26 cellular contexts compared by ENCODE assay signal in the genomic region with DNA sequence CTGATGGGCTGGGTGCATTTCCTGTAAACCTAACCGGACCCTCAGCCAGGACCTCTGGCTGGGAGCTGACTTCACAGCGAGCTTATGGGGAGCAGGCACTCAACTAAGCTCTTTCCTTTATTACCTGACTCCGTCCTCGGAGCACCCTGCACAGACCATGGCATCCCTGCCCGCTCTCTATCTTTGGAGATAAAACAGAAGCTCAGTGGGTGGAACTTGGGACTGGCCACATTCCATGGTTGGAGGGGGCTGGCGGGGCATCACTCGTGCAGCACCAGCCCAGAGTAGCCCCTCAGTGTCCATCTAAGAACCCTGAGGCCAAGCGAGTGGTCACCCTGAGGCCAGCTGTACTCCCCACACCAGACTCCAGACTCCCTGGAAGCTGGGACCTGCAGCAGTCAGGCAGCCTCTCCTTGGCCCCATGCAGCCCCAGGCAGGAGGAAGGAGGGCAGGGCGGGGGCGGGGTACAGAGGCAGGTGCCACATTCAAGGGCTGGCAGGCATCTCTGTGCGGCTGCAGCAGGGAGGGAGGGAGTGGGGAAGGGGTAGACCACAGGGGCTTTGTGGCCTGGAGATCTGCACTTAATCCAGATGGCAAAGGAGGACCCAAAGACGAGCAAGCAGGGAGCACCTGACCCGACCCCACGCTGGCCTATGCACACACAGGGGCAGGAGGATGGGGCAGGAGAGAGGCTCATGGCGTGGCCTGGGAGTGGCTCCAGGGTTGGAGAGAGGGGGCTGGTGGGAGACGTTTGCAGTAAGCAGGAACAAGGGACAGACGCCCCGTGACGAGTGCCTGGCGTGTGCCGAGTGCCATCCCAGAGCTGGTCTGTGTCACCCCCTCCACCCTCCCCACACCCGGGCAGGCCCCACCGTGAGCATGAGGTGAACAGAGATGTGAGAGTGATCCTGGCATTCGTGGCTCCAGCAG. TPM values are rescaled to one million over a fixed set of nuclear protein-coding genes. Genes with fewer than 3 reads are reported as not detected.
"Had no signal": no experiment of that assay in that cellular context is flagged by ENCODE, and none has a peak within 500 bp of the region (broad histone marks: within the 10 kb centered on the region; RNA-seq: fewer than 3 reads in every experiment).

No MANE protein-coding gene starts in this region.

- H3K4me3 Mint-ChIP-seq: activated T-helper 1 cell treated with anti-CD3 and anti-CD28 coated beads, Interleukin-12 subunit alpha, Interleukin-12 subunit beta, Interleukin-2, Interleukin-4 antibody, amounts not matched to agents 30 ng/mL and 10 ng/mL and 1 ng/mL, durations not matched to agents 14 hours and 24 hours and 36 hours; immature natural killer cell; naive B cell; stimulated activated effector memory CD8-positive, alpha-beta T cell treated with anti-CD3 and anti-CD28 coated beads, Interleukin-12 subunit alpha, Interleukin-12 subunit beta, amount 100 ng/mL, for 72 hours had no signal

- H3K27me3 ChIP-seq: adrenal gland had no signal

- H3K36me3 ChIP-seq: adrenal gland, breast epithelium, esophagus squamous epithelium, heart right ventricle, left ventricle myocardium inferior, sigmoid colon, stomach, thoracic aorta had no signal

- H3K9me3 Mint-ChIP-seq: activated naive CD4-positive, alpha-beta T cell treated with anti-CD3 and anti-CD28 coated beads, Interleukin-2, amount 50 U/mL, for 72 hours; activated T-helper 1 cell treated with anti-CD3 and anti-CD28 coated beads, Interleukin-12 subunit alpha, Interleukin-12 subunit beta, Interleukin-2, Interleukin-4 antibody, amounts not matched to agents 30 ng/mL and 10 ng/mL and 1 ng/mL, durations not matched to agents 14 hours and 24 hours and 36 hours; immature natural killer cell; stimulated activated effector memory CD8-positive, alpha-beta T cell treated with anti-CD3 and anti-CD28 coated beads, Interleukin-12 subunit alpha, Interleukin-12 subunit beta, amount 100 ng/mL, for 72 hours had no signal

- DNase-seq: activated CD4-positive, CD25-positive, alpha-beta regulatory T cell treated with anti-CD3 and anti-CD28 coated beads, Interleukin-2, amount 50 U/mL, for 72 hours; activated gamma-delta T cell treated with Interleukin-2 at 50 U/mL for 16 hours; cerebellar nuclear complex; effector memory CD4-positive, alpha-beta T cell; esophagus squamous epithelium; heart right ventricle; immature natural killer cell; kidney glomerular epithelial cell; left ventricle myocardium inferior; mucosa of descending colon; naive B cell; sigmoid colon; stimulated activated CD4-positive, alpha-beta T cell treated with anti-CD3 and anti-CD28 coated beads, Interleukin-4, amount 100 ng/mL, for 24 hours; stomach; T-helper 2 cell had no signal

- H3K27ac ChIP-seq: adrenal gland, breast epithelium, esophagus squamous epithelium, heart right ventricle, left ventricle myocardium inferior, sigmoid colon, stomach, thoracic aorta, VCaP had no signal

- H3K27ac Mint-ChIP-seq: activated T-helper 1 cell treated with anti-CD3 and anti-CD28 coated beads, Interleukin-12 subunit alpha, Interleukin-12 subunit beta, Interleukin-2, Interleukin-4 antibody, amounts not matched to agents 30 ng/mL and 10 ng/mL and 1 ng/mL, durations not matched to agents 14 hours and 24 hours and 36 hours; immature natural killer cell; stimulated activated effector memory CD8-positive, alpha-beta T cell treated with anti-CD3 and anti-CD28 coated beads, Interleukin-12 subunit alpha, Interleukin-12 subunit beta, amount 100 ng/mL, for 72 hours had no signal

- H3K4me1 ChIP-seq: adrenal gland, breast epithelium, esophagus squamous epithelium, heart right ventricle, left ventricle myocardium inferior, sigmoid colon, stomach had no signal

- H3K4me1 Mint-ChIP-seq: immature natural killer cell; naive B cell; stimulated activated effector memory CD8-positive, alpha-beta T cell treated with anti-CD3 and anti-CD28 coated beads, Interleukin-12 subunit alpha, Interleukin-12 subunit beta, amount 100 ng/mL, for 72 hours had no signal

- H3K4me3 ChIP-seq: adrenal gland, breast epithelium, esophagus squamous epithelium, heart right ventricle, left ventricle myocardium inferior, mucosa of descending colon, sigmoid colon, stomach, thoracic aorta had no signal

- H3K36me3 Mint-ChIP-seq: activated naive CD4-positive, alpha-beta T cell treated with anti-CD3 and anti-CD28 coated beads, Interleukin-2, amount 50 U/mL, for 72 hours; immature natural killer cell; naive B cell had no signal

- ATAC-seq: activated naive CD4-positive, alpha-beta T cell treated with anti-CD3 and anti-CD28 coated beads, Interleukin-2, amount 50 U/mL, for 72 hours; heart right ventricle; mucosa of descending colon; stimulated activated effector memory CD8-positive, alpha-beta T cell treated with anti-CD3 and anti-CD28 coated beads, Interleukin-12 subunit alpha, Interleukin-12 subunit beta, amount 100 ng/mL, for 72 hours had no signal

- FAIRE-seq: astrocyte, endothelial cell of umbilical vein had no signal

- H3K9me3 ChIP-seq: adrenal gland, breast epithelium, esophagus squamous epithelium, heart right ventricle, left ventricle myocardium inferior, mucosa of descending colon, sigmoid colon, stomach, thoracic aorta had no signal

RNA-seq across cellular contexts. Expression of a gene that starts 26.1 kb away (rescaled TPM):
- total RNA-seq: activated CD8-positive, alpha-beta memory T cell treated with anti-CD3 and anti-CD28 coated beads for 36 hours; activated naive CD4-positive, alpha-beta T cell treated with anti-CD3 and anti-CD28 coated beads, Interleukin-2, amount 50 U/mL, for 72 hours; activated T-helper 1 cell treated with anti-CD3 and anti-CD28 coated beads, Interleukin-12 subunit alpha, Interleukin-12 subunit beta, Interleukin-2, Interleukin-4 antibody, amounts not matched to agents 30 ng/mL and 10 ng/mL and 1 ng/mL, durations not matched to agents 14 hours and 24 hours and 36 hours; adrenal gland; astrocyte; breast epithelium; endothelial cell of umbilical vein; esophagus squamous epithelium; heart right ventricle; left ventricle myocardium inferior; mucosa of descending colon; sigmoid colon; stomach; thoracic aorta; ureter had no signal
- polyA plus RNA-seq: adrenal gland, endothelial cell of umbilical vein, heart right ventricle, immature natural killer cell, sigmoid colon, stomach had no signal

RNA-seq across cellular contexts. Expression of a gene that starts 49.9 kb away (rescaled TPM):
- total RNA-seq: activated CD8-positive, alpha-beta memory T cell treated with anti-CD3 and anti-CD28 coated beads for 36 hours; activated naive CD4-positive, alpha-beta T cell treated with anti-CD3 and anti-CD28 coated beads, Interleukin-2, amount 50 U/mL, for 72 hours; activated T-helper 1 cell treated with anti-CD3 and anti-CD28 coated beads, Interleukin-12 subunit alpha, Interleukin-12 subunit beta, Interleukin-2, Interleukin-4 antibody, amounts not matched to agents 30 ng/mL and 10 ng/mL and 1 ng/mL, durations not matched to agents 14 hours and 24 hours and 36 hours; adrenal gland; endothelial cell of umbilical vein; esophagus squamous epithelium; heart right ventricle; left ventricle myocardium inferior; mucosa of descending colon; sigmoid colon; stomach; thoracic aorta; ureter had no signal
- polyA plus RNA-seq: adrenal gland, endothelial cell of umbilical vein, heart right ventricle, immature natural killer cell, sigmoid colon, stomach had no signal

RNA-seq across cellular contexts. Expression of a gene that starts 51.7 kb away (rescaled TPM):
- total RNA-seq: activated CD8-positive, alpha-beta memory T cell treated with anti-CD3 and anti-CD28 coated beads for 36 hours; activated naive CD4-positive, alpha-beta T cell treated with anti-CD3 and anti-CD28 coated beads, Interleukin-2, amount 50 U/mL, for 72 hours; activated T-helper 1 cell treated with anti-CD3 and anti-CD28 coated beads, Interleukin-12 subunit alpha, Interleukin-12 subunit beta, Interleukin-2, Interleukin-4 antibody, amounts not matched to agents 30 ng/mL and 10 ng/mL and 1 ng/mL, durations not matched to agents 14 hours and 24 hours and 36 hours; adrenal gland; breast epithelium; endothelial cell of umbilical vein; esophagus squamous epithelium; heart right ventricle; left ventricle myocardium inferior; mucosa of descending colon; sigmoid colon; stomach; thoracic aorta; ureter had no signal
- polyA plus RNA-seq: adrenal gland, endothelial cell of umbilical vein, heart right ventricle, immature natural killer cell, sigmoid colon, stomach had no signal
